In genomic region chr13:24997367-24997967, GRCh38 we compare ENCODE assay signal across 9 cellular contexts.
A peak's percentile ranks its signal among the peaks of the same experiment; 100 is the strongest.
DNase-seq lines count a peak whose midpoint lies in the region; ATAC-seq, FAIRE-seq and TF ChIP-seq lines count a peak whose summit lies in the region.
"Had no signal": no experiment of that assay in that cellular context is flagged by ENCODE, and none has a peak within 500 bp of the region (broad histone marks: within the 10 kb centered on the region; RNA-seq: fewer than 3 reads in every experiment).

No MANE protein-coding gene starts in this region.

- in situ Hi-C loops in KBM-7 (cut with MboI; ENCODE audit: low pct_unique_long_range_greater_than_20kb, low sequenced_read_pairs): loop anchor here (25.0 kb wide), 1 partner anchor 260 kb away; no protein-coding TSS in a partner anchor

- no peak overlapping the region for H3K4me3 Mint-ChIP-seq in type B pancreatic cell
- H3K4me3 Mint-ChIP-seq: activated T-cell treated with anti-CD3 and anti-CD28 coated beads, Interleukin-2, amount 50 U/mL, for 72 hours had no signal

- H3K4me1 Mint-ChIP-seq in type B pancreatic cell (ENCODE audit: unreplicated experiment): no peaks in the 10 kb centered on the region

- no peaks in the 10 kb centered on the region for H3K36me3 Mint-ChIP-seq in type B pancreatic cell

- DNase-seq in NOMO-1 treated with DMSO at 0.1 percent for 48 hours (lab: John Stamatoyannopoulos, UW; ENCODE audit: unreplicated experiment): peak; percentile 10
- DNase-seq in NOMO-1 treated with dmso at 0.1 percent for 144 hours (lab: John Stamatoyannopoulos, UW; ENCODE audit: unreplicated experiment): no peak
- DNase-seq in KBM-7: peak; percentile 41
- peak; percentile 46 for DNase-seq in glomerular visceral epithelial cell (ENCODE audit: extremely low spot score)
- no peak for DNase-seq in type B pancreatic cell (ENCODE audit: extremely low spot score, unreplicated experiment)
- no peak for DNase-seq in effector CD8-positive, alpha-beta T cell (lab: John Stamatoyannopoulos, UW)

- no peak for ATAC-seq in GM21381 (IDR thresholded peaks at IDR 0.05; ENCODE audit: unreplicated experiment)
- ATAC-seq: activated T-cell treated with anti-CD3 and anti-CD28 coated beads, Interleukin-2, amount 50 U/mL, for 72 hours had no signal

- H3K27me3 Mint-ChIP-seq in type B pancreatic cell: peaks cover 30% of the 10 kb centered on the region

- H3K9me3 Mint-ChIP-seq in type B pancreatic cell: no peaks in the 10 kb centered on the region
- H3K9me3 Mint-ChIP-seq: activated T-cell treated with anti-CD3 and anti-CD28 coated beads, Interleukin-2, amount 50 U/mL, for 72 hours had no signal

- no peak overlapping the region for H3K27ac Mint-ChIP-seq in type B pancreatic cell
- H3K27ac Mint-ChIP-seq: activated T-cell treated with anti-CD3 and anti-CD28 coated beads, Interleukin-2, amount 50 U/mL, for 72 hours had no signal

- peak; percentile 89 for TF ChIP-seq CTCF in type B pancreatic cell (conservative IDR thresholded peaks at IDR 0.05)

- FAIRE-seq in TTC549 (lab: Jason Lieb, UNC): peak; percentile 94

Comparison
In these comparisons a context has a peak if more than half of its experiments do, and no peak if none do; other contexts are left out.
1. DNase-seq: peak in NOMO-1 treated with DMSO at 0.1 percent for 48 hours (single experiment), KBM-7 (single experiment) and glomerular visceral epithelial cell (single experiment); none in NOMO-1 treated with dmso at 0.1 percent for 144 hours (single experiment), type B pancreatic cell (single experiment) and effector CD8-positive, alpha-beta T cell (single experiment).